Comparison of ENCODE assay signal across 8 cellular contexts in the genomic region with DNA sequence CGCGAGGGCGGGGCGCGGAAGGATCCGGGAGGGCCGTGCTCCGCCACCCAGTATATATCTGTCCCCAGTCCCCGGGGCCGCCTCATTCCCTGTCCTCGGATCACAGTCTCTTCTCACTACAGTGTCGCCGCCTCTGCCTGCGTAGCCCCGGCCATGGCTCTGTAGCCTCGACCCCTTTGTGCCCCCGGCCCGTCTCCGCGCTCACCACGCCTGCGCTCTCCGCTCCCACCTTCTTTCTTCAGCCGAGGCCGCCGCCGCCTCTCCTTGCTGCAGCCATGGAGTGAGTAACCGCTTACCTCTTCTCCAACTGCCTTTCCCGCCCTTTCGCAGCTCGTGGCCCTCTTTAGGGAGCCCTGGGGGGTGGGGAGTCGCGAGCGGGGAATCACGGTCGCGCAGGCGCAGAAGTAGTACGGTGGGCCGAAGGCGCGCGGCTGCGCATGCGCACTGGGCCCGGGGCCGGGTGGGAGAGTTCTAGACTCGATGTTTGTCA. TPM values are rescaled to one million over a fixed set of nuclear protein-coding genes. Genes with fewer than 3 reads are reported as not detected.
DNase-seq lines count a peak whose midpoint lies in the region; ATAC-seq and TF ChIP-seq lines count a peak whose summit lies in the region.

TSS of gene ATF5 (plus strand) at position 85 of the 490 bp plus-strand sequence. CDS start 1,646 bp downstream, outside the sequence.
TSS of gene NUP62 (minus strand) at position 384 of the 490 bp plus-strand sequence. CDS start 19,697 bp downstream, outside the sequence.

- no peaks in the 10 kb centered on the region for H3K27me3 Mint-ChIP-seq in activated T-helper 1 cell treated with anti-CD3 and anti-CD28 coated beads, Interleukin-12 subunit alpha, Interleukin-12 subunit beta, Interleukin-2, Interleukin-4 antibody, amounts not matched to agents 30 ng/mL and 10 ng/mL and 1 ng/mL, durations not matched to agents 14 hours and 24 hours and 36 hours (ENCODE audit: insufficient read depth)
- H3K27me3 Mint-ChIP-seq in naive thymus-derived CD8-positive, alpha-beta T cell = peaks cover 0 to 5% (median 0%) of the 10 kb centered on the region in 5 donors

- intact Hi-C loops in activated T-helper 1 cell treated with anti-CD3 and anti-CD28 coated beads, Interleukin-12 subunit alpha, Interleukin-12 subunit beta, Interleukin-2, Interleukin-4 antibody, amounts not matched to agents 30 ng/mL and 10 ng/mL and 1 ng/mL, durations not matched to agents 14 hours and 24 hours and 36 hours (cut with micrococcal nuclease) = loop anchor here (1.0 to 2.0 kb wide), 6 partner anchors 18 to 62 kb away; partner anchors contain the start of genes AKT1S1, PNKP and TBC1D17

- peak within 1 kb of the TSS; percentile 100 for H3K27ac Mint-ChIP-seq in activated T-helper 1 cell treated with anti-CD3 and anti-CD28 coated beads, Interleukin-12 subunit alpha, Interleukin-12 subunit beta, Interleukin-2, Interleukin-4 antibody, amounts not matched to agents 30 ng/mL and 10 ng/mL and 1 ng/mL, durations not matched to agents 14 hours and 24 hours and 36 hours
- peak within 1 kb of the TSS; percentile 95 to 99 (median 98) for H3K27ac Mint-ChIP-seq in naive thymus-derived CD8-positive, alpha-beta T cell

- no peak for TF ChIP-seq POLR2A in Peyer's patch (IDR thresholded peaks at IDR 0.05)

- H3K36me3 ChIP-seq in KMS-11 (ENCODE audit: insufficient read depth) (peaks cover 12% of the 10 kb centered on the region; the same call in 1 of the 2 replicates), Peyer's patch (peaks cover 0 to 14% (median 0%) of the 10 kb centered on the region in 3 donors)

- H3K36me3 Mint-ChIP-seq in activated T-helper 1 cell treated with anti-CD3 and anti-CD28 coated beads, Interleukin-12 subunit alpha, Interleukin-12 subunit beta, Interleukin-2, Interleukin-4 antibody, amounts not matched to agents 30 ng/mL and 10 ng/mL and 1 ng/mL, durations not matched to agents 14 hours and 24 hours and 36 hours (ENCODE audit: low read depth) = peaks cover 64% of the 10 kb centered on the region
- H3K36me3 Mint-ChIP-seq in naive thymus-derived CD8-positive, alpha-beta T cell = peaks cover 0 to 28% (median 4%) of the 10 kb centered on the region in 3 donors

- DNase-seq in DMS79 treated with DMSO at 0.1 percent for 48 hours (lab: John Stamatoyannopoulos, UW) (peak; percentile 93), Peyer's patch (peak; percentile 81 to 93 (median 91)), fibroblast of gingiva (ENCODE audit: low read depth) (peak; percentile 76)
- DNase-seq in activated T-helper 1 cell treated with anti-CD3 and anti-CD28 coated beads, Interleukin-12 subunit alpha, Interleukin-12 subunit beta, Interleukin-2, Interleukin-4 antibody, amounts not matched to agents 30 ng/mL and 10 ng/mL and 1 ng/mL, durations not matched to agents 14 hours and 24 hours and 36 hours (ENCODE audit: low spot score) = peak; percentile 88
- peak in 9 of 10 donors; percentile 86 to 95 (median 93) for DNase-seq in naive thymus-derived CD8-positive, alpha-beta T cell
- DNase-seq in stimulated activated naive CD4-positive, alpha-beta T cell (lab: John Stamatoyannopoulos, UW) = peak; percentile 91 to 99 (median 94)

- peaks cover 54% of the 10 kb centered on the region for H3K4me1 Mint-ChIP-seq in activated T-helper 1 cell treated with anti-CD3 and anti-CD28 coated beads, Interleukin-12 subunit alpha, Interleukin-12 subunit beta, Interleukin-2, Interleukin-4 antibody, amounts not matched to agents 30 ng/mL and 10 ng/mL and 1 ng/mL, durations not matched to agents 14 hours and 24 hours and 36 hours (ENCODE audit: low read depth)
- peaks cover 43 to 79% (median 67%) of the 10 kb centered on the region in 4 donors for H3K4me1 Mint-ChIP-seq in naive thymus-derived CD8-positive, alpha-beta T cell

- H3K27ac ChIP-seq in KMS-11 (peak within 1 kb of the TSS; percentile 98), Peyer's patch (peak within 1 kb of the TSS; percentile 89 to 92 (median 91))

- H3K4me3 ChIP-seq in KMS-11 (IDR thresholded peaks at IDR 0.05; ENCODE audit: insufficient read depth, low read depth, low read length) (peak within 1 kb of the TSS; percentile 31), Peyer's patch (peak within 1 kb of the TSS; percentile 71 to 93 (median 90))

- H3K4me1 ChIP-seq in KMS-11 (ENCODE audit: low read depth, poor library complexity, severe bottlenecking) = peaks cover 42% of the 10 kb centered on the region
- peaks cover 0 to 24% (median 5%) of the 10 kb centered on the region in 4 donors for H3K4me1 ChIP-seq in Peyer's patch

- peak; percentile 39 for ATAC-seq in GM21737 (IDR thresholded peaks at IDR 0.05; ENCODE audit: unreplicated experiment)
- peak; percentile 11 to 56 for ATAC-seq in naive thymus-derived CD8-positive, alpha-beta T cell

- peaks cover 4% of the 10 kb centered on the region for H3K9me3 Mint-ChIP-seq in activated T-helper 1 cell treated with anti-CD3 and anti-CD28 coated beads, Interleukin-12 subunit alpha, Interleukin-12 subunit beta, Interleukin-2, Interleukin-4 antibody, amounts not matched to agents 30 ng/mL and 10 ng/mL and 1 ng/mL, durations not matched to agents 14 hours and 24 hours and 36 hours
- H3K9me3 Mint-ChIP-seq in naive thymus-derived CD8-positive, alpha-beta T cell = peaks cover 0 to 9% (median 0%) of the 10 kb centered on the region in 9 donors

- peaks cover 3% of the 10 kb centered on the region; the same call in 1 of the 2 replicates for H4K20me1 ChIP-seq in KMS-11 (ENCODE audit: insufficient read depth)

- H3K4me2 ChIP-seq in KMS-11 = peak within 1 kb of the TSS; percentile 53

- no peaks in the 10 kb centered on the region for H3K9me3 ChIP-seq in Peyer's patch

- H3K9ac ChIP-seq in KMS-11 = peak within 1 kb of the TSS; percentile 99

- peak within 1 kb of the TSS; percentile 97 for H3K4me3 Mint-ChIP-seq in activated T-helper 1 cell treated with anti-CD3 and anti-CD28 coated beads, Interleukin-12 subunit alpha, Interleukin-12 subunit beta, Interleukin-2, Interleukin-4 antibody, amounts not matched to agents 30 ng/mL and 10 ng/mL and 1 ng/mL, durations not matched to agents 14 hours and 24 hours and 36 hours
- peak within 1 kb of the TSS; percentile 93 to 100 (median 99) for H3K4me3 Mint-ChIP-seq in naive thymus-derived CD8-positive, alpha-beta T cell

- peaks cover 74% of the 10 kb centered on the region for H3K79me2 ChIP-seq in KMS-11 (ENCODE audit: insufficient read depth, low read depth)

- POLR2A ChIA-PET in naive thymus-derived CD8-positive, alpha-beta T cell (lab: Charles Lee) = interaction anchor here (0.6 to 3.6 kb wide), 27 partner anchors 10 to 907 kb away, joined by 3 to 42 read pairs (median 4); partner anchors contain the start of genes AKT1S1, AP2A1, IL4I1 and JOSD2

- TF ChIP-seq CTCF in KMS-11 (conservative IDR thresholded peaks at IDR 0.05; ENCODE audit: low read depth, low read length) (no peak), Peyer's patch (IDR thresholded peaks at IDR 0.05) (no peak)

- H2AFZ ChIP-seq in KMS-11 (ENCODE audit: low read depth) = peak within 1 kb of the TSS; percentile 43; the same call in 1 of the 2 replicates

- no peaks in the 10 kb centered on the region for H3K27me3 ChIP-seq in KMS-11 (ENCODE audit: insufficient read depth, low read depth)
- H3K27me3 ChIP-seq in Peyer's patch = no peaks in the 10 kb centered on the region

RNA-seq across cellular contexts. Expression of gene ATF5, which starts in this region (rescaled TPM):
- total RNA-seq in Peyer's patch = 10 to 100 TPM in 3 of 4 donors, 1 to 10 TPM in 1; 3.3 to 21.4 (median 18.2) TPM
- total RNA-seq in activated T-helper 1 cell treated with anti-CD3 and anti-CD28 coated beads, Interleukin-12 subunit alpha, Interleukin-12 subunit beta, Interleukin-2, Interleukin-4 antibody, amounts not matched to agents 30 ng/mL and 10 ng/mL and 1 ng/mL, durations not matched to agents 14 hours and 24 hours and 36 hours = 50.7 and 52.0 TPM in 2 replicates
- 1 to 10 TPM; 8.4 to 9.2 TPM for total RNA-seq in naive thymus-derived CD8-positive, alpha-beta T cell
- under 1 TPM; 0.71 to 0.97 (median 0.84) TPM for polyA plus RNA-seq in naive thymus-derived CD8-positive, alpha-beta T cell

RNA-seq across cellular contexts. Expression of gene NUP62, which starts in this region (rescaled TPM):
- total RNA-seq in Peyer's patch = 10 to 100 TPM; 40.0 to 54.5 (median 46.0) TPM
- 231 and 238 TPM in 2 replicates for total RNA-seq in activated T-helper 1 cell treated with anti-CD3 and anti-CD28 coated beads, Interleukin-12 subunit alpha, Interleukin-12 subunit beta, Interleukin-2, Interleukin-4 antibody, amounts not matched to agents 30 ng/mL and 10 ng/mL and 1 ng/mL, durations not matched to agents 14 hours and 24 hours and 36 hours
- 10 to 100 TPM; 53.9 to 61.4 TPM for total RNA-seq in naive thymus-derived CD8-positive, alpha-beta T cell
- 10 to 100 TPM; 38.5 to 54.5 (median 49.1) TPM for polyA plus RNA-seq in naive thymus-derived CD8-positive, alpha-beta T cell

Comparison
In these comparisons a context has a peak if more than half of its experiments do, and no peak if none do; other contexts are left out.
1. Peak in every context shown above with its lines: DNase-seq, ATAC-seq, H3K4me3 ChIP-seq and H3K27ac ChIP-seq.